Comparison of ENCODE assay signal across 14 cellular contexts in genomic region chr18:2526320-2526719, GRCh38.
"Had no signal": no experiment of that assay in that cellular context is flagged by ENCODE, and none has a peak within 500 bp of the region (broad histone marks: within the 10 kb centered on the region; RNA-seq: fewer than 3 reads in every experiment).

No MANE protein-coding gene starts in this region.

- H3K27ac ChIP-seq: epithelial cell of prostate, gastroesophageal sphincter, suprapubic skin, upper lobe of left lung had no signal

- H3K36me3 ChIP-seq: gastroesophageal sphincter, suprapubic skin, upper lobe of left lung had no signal

- H3K27me3 ChIP-seq: gastroesophageal sphincter, suprapubic skin, upper lobe of left lung had no signal

- H3K4me1 ChIP-seq: gastroesophageal sphincter, suprapubic skin, upper lobe of left lung had no signal

- DNase-seq: activated CD4-positive, alpha-beta memory T cell treated with anti-CD3 and anti-CD28 coated beads for 36 hours; activated CD4-positive, alpha-beta T cell treated with anti-CD3 and anti-CD28 coated beads for 1 hour; activated gamma-delta T cell; activated T-cell treated with anti-CD3 and anti-CD28 coated beads, Interleukin-2, amount 50 U/mL, for 48 hours; amygdala; cortex of kidney; effector memory CD4-positive, alpha-beta T cell; kidney; stimulated activated CD4-positive, alpha-beta T cell treated with anti-CD3 and anti-CD28 coated beads, Interleukin-2, amount 100 ng/mL, for 48 hours; stimulated activated naive CD4-positive, alpha-beta T cell treated with Interleukin-2 at 50 U/mL for 16 hours; upper lobe of left lung had no signal

- H3K4me3 ChIP-seq: gastroesophageal sphincter, suprapubic skin, upper lobe of left lung had no signal

- FAIRE-seq: kidney had no signal

- H3K9me3 ChIP-seq: gastroesophageal sphincter, suprapubic skin, upper lobe of left lung had no signal
